11 cellular contexts compared by ENCODE assay signal in the genomic region with DNA sequence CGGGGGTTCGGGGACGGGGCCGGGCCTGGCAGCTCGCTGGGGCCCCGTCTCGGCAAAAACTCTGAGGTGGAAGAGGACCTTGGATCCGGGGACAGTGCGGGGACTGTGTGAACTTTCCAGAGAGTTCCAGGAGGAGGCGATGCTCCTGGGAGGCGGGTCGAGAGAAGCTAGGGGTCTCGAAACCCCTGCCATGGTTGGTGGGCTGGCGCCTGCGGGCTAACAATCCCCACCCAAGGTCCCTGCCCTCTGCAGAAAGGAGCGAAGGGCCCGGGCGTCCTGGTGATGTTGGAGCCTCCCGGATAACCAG. TPM values are rescaled to one million over a fixed set of nuclear protein-coding genes. Genes with fewer than 3 reads are reported as not detected.
DNase-seq lines count a peak whose midpoint lies in the region; ATAC-seq and TF ChIP-seq lines count a peak whose summit lies in the region.
"Had no signal": no experiment of that assay in that cellular context is flagged by ENCODE, and none has a peak within 500 bp of the region (broad histone marks: within the 10 kb centered on the region; RNA-seq: fewer than 3 reads in every experiment).

No MANE protein-coding gene starts in this region.

- H3K9me3 ChIP-seq in right lobe of liver (no peaks in the 10 kb centered on the region), tibial nerve (no peaks in the 10 kb centered on the region)
- H3K9me3 ChIP-seq: pancreas had no signal

- in situ Hi-C loops in brain microvascular endothelial cell (cut with HindIII; ENCODE audit: low pct_ligation_motif_present, low sequenced_read_pairs), result no loop called here

- no peaks in the 10 kb centered on the region for H3K27me3 Mint-ChIP-seq in activated T-cell treated with anti-CD3 and anti-CD28 coated beads, Interleukin-2, amount 50 U/mL, for 24 hours

- peak; percentile 48 for TF ChIP-seq CTCF in brain microvascular endothelial cell (IDR thresholded peaks at IDR 0.05; ENCODE audit: low read depth, low read length, missing control alignments)
- no peak for TF ChIP-seq CTCF in right lobe of liver (IDR thresholded peaks at IDR 0.05)
- peak in 1 of 5 experiments; percentile 12 for TF ChIP-seq CTCF in tibial nerve (IDR thresholded peaks at IDR 0.05)

- intact Hi-C loops in right lobe of liver (cut with DNase I), result loop anchor here in 1 of 2 donors (5.0 kb wide), 1 partner anchor 51 kb away; no protein-coding TSS in a partner anchor

- peak overlapping the region; percentile 46 for H3K4me3 ChIP-seq in brain microvascular endothelial cell (ENCODE audit: low read depth, low read length)
- peak overlapping the region in 2 of 3 donors; percentile 3 to 42 for H3K4me3 ChIP-seq in right lobe of liver
- peak overlapping the region; percentile 15 to 51 (median 28) for H3K4me3 ChIP-seq in tibial nerve

- peaks cover 11% of the 10 kb centered on the region for H3K36me3 Mint-ChIP-seq in activated T-cell treated with anti-CD3 and anti-CD28 coated beads, Interleukin-2, amount 50 U/mL, for 24 hours (ENCODE audit: low read depth)

- H3K27ac ChIP-seq in brain microvascular endothelial cell (no peak overlapping the region), right lobe of liver (peak overlapping the region in 1 of 3 donors; percentile 3), tibial nerve (peak overlapping the region in 2 of 4 donors; percentile 66 to 77)
- H3K27ac ChIP-seq: pancreas had no signal

- no peak for TF ChIP-seq EP300 in tibial nerve (IDR thresholded peaks at IDR 0.05)

- H3K4me1 ChIP-seq in right lobe of liver (peaks cover 0 to 45% (median 10%) of the 10 kb centered on the region in 4 donors), tibial nerve (peaks cover 0 to 37% (median 22%) of the 10 kb centered on the region in 4 donors)

- ATAC-seq in right lobe of liver (no peak), HG02588 (IDR thresholded peaks at IDR 0.05; ENCODE audit: unreplicated experiment) (no peak)

- H3K27ac Mint-ChIP-seq in activated T-cell treated with anti-CD3 and anti-CD28 coated beads, Interleukin-2, amount 50 U/mL, for 24 hours, result peak overlapping the region; percentile 13

- no peak for DNase-seq in activated T-cell treated with anti-CD3 and anti-CD28 coated beads, Interleukin-2, amount 50 U/mL, for 24 hours
- no peak for DNase-seq in activated T-cell treated with anti-CD3 and anti-CD28 coated beads for 4 hours
- DNase-seq in brain microvascular endothelial cell, result no peak
- peak in 2 of 3 donors; percentile 27 to 48 for DNase-seq in right lobe of liver
- no peak for DNase-seq in tibial nerve (ENCODE audit: low spot score in 2 of 2)
- DNase-seq in activated CD4-positive, CD25-positive, alpha-beta regulatory T cell (lab: John Stamatoyannopoulos, UW), result no peak
- DNase-seq in cerebellum (ENCODE audit: low spot score), result no peak
- DNase-seq: activated CD4-positive, alpha-beta T cell treated with anti-CD3 and anti-CD28 coated beads, Interleukin-2, amount 50 U/mL, for 4 hours; NK-92 treated with Interleukin-12 subunit alpha and Interleukin-12 subunit beta, amount 100 ng/mL, for 24 hours had no signal

- WGBS in right lobe of liver (ENCODE audit: insufficient coverage, low coverage, low lambda C conversion rate, missing lambda C conversion rate), result 10% methylated on average over 10 of the region's 19 CpGs
- 4 to 8% methylated on average over 12 to 18 of the region's 19 CpGs for WGBS in tibial nerve, 2 donors

- peak overlapping the region; percentile 63 for H3K4me3 Mint-ChIP-seq in activated T-cell treated with anti-CD3 and anti-CD28 coated beads, Interleukin-2, amount 50 U/mL, for 24 hours

- no peaks in the 10 kb centered on the region for H3K27me3 ChIP-seq in brain microvascular endothelial cell (replicated peaks)
- H3K27me3 ChIP-seq in right lobe of liver, result no peaks in the 10 kb centered on the region
- H3K27me3 ChIP-seq in tibial nerve, result no peaks in the 10 kb centered on the region
- H3K27me3 ChIP-seq: pancreas had no signal

- no peaks in the 10 kb centered on the region for H3K9me3 Mint-ChIP-seq in activated T-cell treated with anti-CD3 and anti-CD28 coated beads, Interleukin-2, amount 50 U/mL, for 24 hours

- H3K4me1 Mint-ChIP-seq in activated T-cell treated with anti-CD3 and anti-CD28 coated beads, Interleukin-2, amount 50 U/mL, for 24 hours (ENCODE audit: low read depth), result peaks cover 55% of the 10 kb centered on the region

- no peak for TF ChIP-seq POLR2A in right lobe of liver (IDR thresholded peaks at IDR 0.05)
- no peak for TF ChIP-seq POLR2A in tibial nerve (IDR thresholded peaks at IDR 0.05)

- peaks cover 6% of the 10 kb centered on the region for H3K36me3 ChIP-seq in brain microvascular endothelial cell (replicated peaks)
- no peaks in the 10 kb centered on the region for H3K36me3 ChIP-seq in right lobe of liver
- H3K36me3 ChIP-seq in tibial nerve, result peaks cover 0 to 11% (median 0%) of the 10 kb centered on the region in 3 donors
- H3K36me3 ChIP-seq: pancreas had no signal

RNA-seq across cellular contexts. Expression of a gene that starts 4.7 kb away (rescaled TPM):
- total RNA-seq in right lobe of liver, result 10 to 100 TPM; 24.5 to 43.9 (median 28.5) TPM
- total RNA-seq in tibial nerve, result 100 to 1,000 TPM in 1 of 4 donors, 10 to 100 TPM in 3; 46.0 to 134 (median 65.4) TPM
- total RNA-seq in cerebellum, result 32.6 TPM

RNA-seq across cellular contexts. Expression of a gene that starts 27.5 kb away (rescaled TPM):
- total RNA-seq in right lobe of liver, result 10 to 100 TPM in 4 of 6 experiments, 1 to 10 TPM in 2; 7.7 to 14.1 (median 10.4) TPM
- total RNA-seq in tibial nerve, result 100 to 1,000 TPM in 1 of 4 donors, 10 to 100 TPM in 3; 46.8 to 158 (median 69.5) TPM
- 31.1 TPM for total RNA-seq in cerebellum

RNA-seq across cellular contexts. Expression of a gene that starts 41.7 kb away (rescaled TPM):
- total RNA-seq in right lobe of liver (10 to 100 TPM; 10.9 to 17.9 (median 14.5) TPM), tibial nerve (10 to 100 TPM; 28.5 to 51.6 (median 43.1) TPM), cerebellum (3.4 TPM)

Comparison
In these comparisons a context has a peak if more than half of its experiments do, and no peak if none do; other contexts are left out.
1. DNase-seq: peak in right lobe of liver (2 of 3); none in activated T-cell treated with anti-CD3 and anti-CD28 coated beads, Interleukin-2, amount 50 U/mL, for 24 hours (single experiment), activated T-cell treated with anti-CD3 and anti-CD28 coated beads for 4 hours (single experiment), brain microvascular endothelial cell (single experiment), tibial nerve (0 of 2), activated CD4-positive, CD25-positive, alpha-beta regulatory T cell (0 of 4) and cerebellum (single experiment).
2. Peak in every context shown above with its lines, with median percentiles within 50 percentile points of each other: H3K4me3 ChIP-seq.